ENCODE assay signal across 19 cellular contexts in the genomic region with DNA sequence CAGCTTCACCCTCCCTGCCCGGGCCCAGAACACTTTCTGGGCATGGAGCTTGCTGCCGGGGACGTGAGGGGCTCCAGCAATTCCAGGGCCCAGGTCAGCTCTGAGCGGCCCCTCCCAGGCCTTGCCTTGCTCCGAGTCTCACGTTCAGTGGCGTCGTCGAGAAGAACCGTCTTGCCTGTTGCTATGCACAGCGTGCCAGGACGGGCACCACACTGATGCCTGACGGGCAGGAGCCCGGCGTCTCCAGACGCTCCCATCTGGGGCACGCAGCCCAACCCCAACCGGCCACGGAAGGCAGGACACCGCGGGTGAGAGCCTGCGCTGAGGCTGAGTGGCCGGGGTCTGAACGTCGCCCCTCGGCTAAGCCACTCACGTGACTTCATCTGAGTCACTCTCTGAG.
"Had no signal": no experiment of that assay in that cellular context is flagged by ENCODE, and none has a peak within 500 bp of the region (broad histone marks: within the 10 kb centered on the region; RNA-seq: fewer than 3 reads in every experiment).

No MANE protein-coding gene starts in this region.

- H3K9me3 ChIP-seq: mucosa of descending colon, prostate gland, right atrium auricular region, spleen, thoracic aorta, transverse colon, upper lobe of right lung, uterus had no signal

- H3K4me1 ChIP-seq: parathyroid adenoma, prostate gland, upper lobe of right lung had no signal

- DNase-seq: cortex of kidney; effector memory CD8-positive, alpha-beta T cell; erythroblast; kidney; mucosa of descending colon; naive B cell; spleen; stimulated activated naive B cell treated with anti-CD40 and anti-IgM and Interleukin-4, amounts not matched to agents 10 μg/mL and 1 μg/mL and 100 μg/mL, for 72 hours; transverse colon; upper lobe of right lung; uterus had no signal

- H3K27me3 ChIP-seq: right atrium auricular region, spleen, transverse colon, upper lobe of right lung, uterus had no signal

- H3K9ac ChIP-seq: parathyroid adenoma had no signal

- H3K36me3 ChIP-seq: prostate gland, right atrium auricular region, uterus had no signal

- H3K4me3 ChIP-seq: lung, mucosa of descending colon, prostate gland, right atrium auricular region, skin epidermis, spleen, thoracic aorta, transverse colon, upper lobe of right lung, uterus had no signal

- ATAC-seq: effector memory CD8-positive, alpha-beta T cell; left lobe of liver; mucosa of descending colon; natural killer cell treated with Interleukin-12 subunit alpha and Interleukin-12 subunit beta and Interleukin-15 and Interleukin-18, amount 100 ng/mL, for 72 hours; stimulated activated naive B cell treated with anti-CD40 and anti-IgM and Interleukin-4, amounts not matched to agents 10 μg/mL and 1 μg/mL and 100 μg/mL, for 72 hours; upper lobe of right lung had no signal
